In the genomic region with DNA sequence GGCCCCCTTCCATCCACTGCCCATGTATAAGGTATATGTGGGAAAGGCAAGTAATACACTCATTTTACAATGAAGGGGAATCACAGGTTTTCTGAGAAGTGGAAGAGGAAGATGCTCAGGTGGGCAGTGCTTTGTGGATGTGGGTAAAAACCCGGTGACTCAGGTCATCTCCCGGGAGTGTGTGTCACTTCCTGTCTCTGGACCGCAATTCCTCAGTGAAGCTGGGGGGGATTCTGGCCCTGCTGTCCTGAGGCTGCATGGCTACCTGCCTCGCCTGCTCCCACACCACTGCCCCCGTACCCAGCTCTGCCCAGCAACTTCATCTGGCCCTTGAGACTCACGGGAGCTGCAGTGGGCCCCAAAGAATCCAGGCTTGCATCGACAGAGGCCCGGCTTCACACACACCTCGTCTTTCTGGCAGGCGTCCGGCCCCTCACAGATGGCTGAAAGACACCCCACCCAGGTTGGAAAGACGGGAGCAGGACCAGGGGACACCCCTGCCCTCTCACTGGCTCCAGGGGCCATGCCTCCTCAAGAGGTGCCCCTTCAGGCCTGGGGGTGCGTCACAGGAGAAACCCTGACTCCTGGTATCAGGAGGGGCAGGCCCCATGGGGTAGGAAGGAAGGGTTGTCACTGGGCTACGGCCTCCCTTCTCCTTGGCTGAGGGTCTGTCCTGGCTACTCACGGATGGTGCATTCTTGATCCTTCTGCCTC, we compare ENCODE assay signal across 8 cellular contexts. TPM values are rescaled to one million over a fixed set of nuclear protein-coding genes. Genes with fewer than 3 reads are reported as not detected.
DNase-seq lines count a peak whose midpoint lies in the region; ATAC-seq and TF ChIP-seq lines count a peak whose summit lies in the region.

No MANE protein-coding gene starts in this region.

- H3K27ac ChIP-seq in CD4-positive, alpha-beta T cell (ENCODE audit: low read depth, low read length), result no peak overlapping the region
- peak overlapping the region; percentile 18 to 56 for H3K27ac ChIP-seq in ascending aorta

- CTCF ChIA-PET in CD4-positive, alpha-beta T cell (lab: Charles Lee), result no interaction called here

- no peak for DNase-seq in CD4-positive, alpha-beta T cell
- DNase-seq in HS-5 (ENCODE audit: low read depth) (peak; percentile 50), ascending aorta (ENCODE audit: low spot score in 2 of 2) (no peak), mesothelial cell of epicardium (ENCODE audit: low spot score in 2 of 2, unreplicated experiment in 2 of 2) (no peak), NCI-H2081 (lab: John Stamatoyannopoulos, UW) (no peak), NCI-H146 treated with DMSO at 0.1 percent for 48 hours (lab: John Stamatoyannopoulos, UW; ENCODE audit: unreplicated experiment) (no peak)
- no peak for DNase-seq in NK-92 treated with Interleukin-12 subunit alpha and Interleukin-12 subunit beta, amount 100 ng/mL, for 24 hours (lab: John Stamatoyannopoulos, UW)

- H3K9me3 Mint-ChIP-seq in CD4-positive, alpha-beta T cell, result no peaks in the 10 kb centered on the region
- H3K9me3 Mint-ChIP-seq in mesothelial cell of epicardium, result no peaks in the 10 kb centered on the region

- peak overlapping the region; percentile 83 for H3K4me3 Mint-ChIP-seq in CD4-positive, alpha-beta T cell
- peak overlapping the region; percentile 80 for H3K4me3 Mint-ChIP-seq in mesothelial cell of epicardium

- TF ChIP-seq CTCF in CD4-positive, alpha-beta T cell (IDR thresholded peaks at IDR 0.05), result no peak
- TF ChIP-seq CTCF in ascending aorta (IDR thresholded peaks at IDR 0.05) (no peak), mesothelial cell of epicardium (IDR thresholded peaks at IDR 0.05; ENCODE audit: unreplicated experiment) (no peak)

- POLR2A ChIA-PET in CD4-positive, alpha-beta T cell (lab: Charles Lee), result interaction anchor here (1.3 kb wide), 1 partner anchor 40 kb away, joined by 3 read pairs; the partner anchor contains the start of gene PRPF8

- intact Hi-C loops in CD4-positive, alpha-beta T cell (cut with DNase I, micrococcal nuclease), result loop anchor here (5.0 kb wide), 2 partner anchors 38 to 383 kb away; partner anchors contain the start of genes PRPF8 (in 1 of the 2) and RTN4RL1 (in 1 of the 2)
- intact Hi-C loops in ascending aorta (cut with DNase I), result loop anchor here (5.0 kb wide), 1 partner anchor 377 kb away; no protein-coding TSS in a partner anchor

- H3K4me1 Mint-ChIP-seq in CD4-positive, alpha-beta T cell (ENCODE audit: low read depth), result peaks cover 21% of the 10 kb centered on the region
- H3K4me1 Mint-ChIP-seq in mesothelial cell of epicardium, result peaks cover 27% of the 10 kb centered on the region

- peak overlapping the region; percentile 23 to 73 for H3K4me3 ChIP-seq in ascending aorta

- peaks cover 4% of the 10 kb centered on the region for H3K36me3 Mint-ChIP-seq in CD4-positive, alpha-beta T cell (ENCODE audit: low read depth)
- no peaks in the 10 kb centered on the region for H3K36me3 Mint-ChIP-seq in mesothelial cell of epicardium

- no peak for ATAC-seq in CD4-positive, alpha-beta T cell (ENCODE audit: poor library complexity)
- ATAC-seq in GM21526 (IDR thresholded peaks at IDR 0.05; ENCODE audit: low FRiP score, unreplicated experiment), result no peak

- peak overlapping the region; percentile 71 for H3K27ac Mint-ChIP-seq in CD4-positive, alpha-beta T cell
- no peak overlapping the region for H3K27ac Mint-ChIP-seq in mesothelial cell of epicardium

- H3K27me3 Mint-ChIP-seq in CD4-positive, alpha-beta T cell, result no peaks in the 10 kb centered on the region
- peaks cover 5% of the 10 kb centered on the region for H3K27me3 Mint-ChIP-seq in mesothelial cell of epicardium (ENCODE audit: low read depth)

- peaks cover 2 to 17% of the 10 kb centered on the region in 2 donors for H3K4me1 ChIP-seq in ascending aorta

- no peaks in the 10 kb centered on the region for H3K36me3 ChIP-seq in ascending aorta

- no peaks in the 10 kb centered on the region for H3K9me3 ChIP-seq in CD4-positive, alpha-beta T cell (ENCODE audit: control insufficient read depth, low read length)
- H3K9me3 ChIP-seq in ascending aorta, result no peaks in the 10 kb centered on the region

- no peaks in the 10 kb centered on the region for H3K27me3 ChIP-seq in CD4-positive, alpha-beta T cell (ENCODE audit: control insufficient read depth, insufficient read depth, low read length)
- H3K27me3 ChIP-seq in ascending aorta, result no peaks in the 10 kb centered on the region

RNA-seq across cellular contexts. Expression of gene SCARF1, which starts 0.9 kb away (rescaled TPM):
- under 1 TPM; 0.41 to 0.45 TPM for total RNA-seq in CD4-positive, alpha-beta T cell
- total RNA-seq in ascending aorta, result 295 TPM
- total RNA-seq in mesothelial cell of epicardium, result 1.5 to 2.1 TPM (median 1.8 TPM) in 3 replicates

RNA-seq across cellular contexts. Expression of gene RILP, which starts 5.0 kb away (rescaled TPM):
- 1 to 10 TPM; 1.3 to 1.5 TPM for total RNA-seq in CD4-positive, alpha-beta T cell
- total RNA-seq in ascending aorta (103 TPM), mesothelial cell of epicardium (3.4 to 3.8 TPM (median 3.5 TPM) in 3 replicates)

RNA-seq across cellular contexts. Expression of gene SLC43A2, which starts 16.0 kb away (rescaled TPM):
- 10 to 100 TPM in 1 of 2 experiments, 1 to 10 TPM in 1; 9.0 to 10.2 TPM for total RNA-seq in CD4-positive, alpha-beta T cell
- total RNA-seq in ascending aorta, result 27.6 TPM
- 12.4 to 13.3 TPM (median 12.4 TPM) in 3 replicates for total RNA-seq in mesothelial cell of epicardium

RNA-seq across cellular contexts. Expression of gene PRPF8, which starts 40.0 kb away (rescaled TPM):
- total RNA-seq in CD4-positive, alpha-beta T cell, result 100 to 1,000 TPM; 550 to 572 TPM
- total RNA-seq in ascending aorta (114 TPM), mesothelial cell of epicardium (331 to 354 TPM (median 334 TPM) in 3 replicates)

Comparison
In these comparisons a context has a peak if more than half of its experiments do, and no peak if none do; other contexts are left out.
1. RNA of gene SCARF1, which starts 0.9 kb away (total RNA-seq): 295 TPM in ascending aorta (single experiment); 1.5 to 2.1 TPM in mesothelial cell of epicardium and 0.41 to 0.45 TPM in CD4-positive, alpha-beta T cell; every median in the first group is over 10 times any median in the second.
2. RNA of gene RILP, which starts 5.0 kb away (total RNA-seq): 103 TPM in ascending aorta (single experiment); 3.4 to 3.8 TPM in mesothelial cell of epicardium and 1.3 to 1.5 TPM in CD4-positive, alpha-beta T cell; every median in the first group is over 10 times any median in the second.